29 cellular contexts compared by ENCODE assay signal in the genomic region with DNA sequence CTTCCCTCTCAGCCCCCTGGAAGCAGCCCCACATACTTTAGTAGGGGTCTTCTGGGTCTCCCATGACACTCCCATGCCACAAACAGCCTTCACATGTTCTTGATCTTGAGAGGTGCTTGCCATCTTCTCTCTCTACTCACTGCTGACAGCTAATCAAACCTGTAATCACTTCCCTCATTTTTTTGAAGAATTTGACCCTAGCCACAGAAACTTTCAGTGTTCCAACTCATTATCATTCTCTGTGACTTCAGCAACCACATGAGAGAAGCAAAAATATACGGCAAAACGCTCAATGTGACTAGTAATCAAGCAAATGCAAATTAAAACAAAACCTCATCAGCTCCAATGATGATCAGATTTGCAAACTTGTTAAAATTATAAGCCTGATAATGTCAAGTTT. TPM values are rescaled to one million over a fixed set of nuclear protein-coding genes. Genes with fewer than 3 reads are reported as not detected.
A peak's percentile ranks its signal among the peaks of the same experiment; 100 is the strongest.
DNase-seq lines count a peak whose midpoint lies in the region; ATAC-seq, FAIRE-seq and TF ChIP-seq lines count a peak whose summit lies in the region.
"Had no signal": no experiment of that assay in that cellular context is flagged by ENCODE, and none has a peak within 500 bp of the region (broad histone marks: within the 10 kb centered on the region; RNA-seq: fewer than 3 reads in every experiment).

No MANE protein-coding gene starts in this region.

- peak overlapping the region; percentile 66 for H3K27ac ChIP-seq in ACC112 (ENCODE audit: low read depth, low read length)
- H3K27ac ChIP-seq in left lung, result no peak overlapping the region
- H3K27ac ChIP-seq: Peyer's patch, right atrium auricular region, testis, uterus had no signal

- H3K4me1 ChIP-seq in ACC112 (ENCODE audit: control insufficient read depth, insufficient read depth, low read length, unreplicated experiment), result peaks cover 20% of the 10 kb centered on the region
- H3K4me1 ChIP-seq in left lung, result peaks cover 0 to 2% of the 10 kb centered on the region in 2 donors
- H3K4me1 ChIP-seq: parathyroid adenoma, Peyer's patch, right atrium auricular region, testis, uterus had no signal

- no peaks in the 10 kb centered on the region for H3K36me3 Mint-ChIP-seq in T-helper 2 cell treated with Interferon-gamma antibody and Interleukin-4, amounts not matched to agents 5 μg/mL and 100 μg/mL, for 36 hours (ENCODE audit: low read depth)
- H3K36me3 Mint-ChIP-seq: CD4-positive, CD25-positive, alpha-beta regulatory T cell; IgD-negative memory B cell; T-cell had no signal

- ATAC-seq in HG03378 (IDR thresholded peaks at IDR 0.05; ENCODE audit: unreplicated experiment), result no peak
- ATAC-seq in left lung, result no peak
- ATAC-seq: T-cell had no signal

- H3K4me3 ChIP-seq in ACC112 (ENCODE audit: low read depth, low read length) (no peak overlapping the region), left lung (no peak overlapping the region)
- H3K4me3 ChIP-seq: lung, Peyer's patch, right atrium auricular region, testis, uterus had no signal

- peak; percentile 44 for FAIRE-seq in GM19239 (lab: Jason Lieb, UNC)
- peak; percentile 9 for FAIRE-seq in islet of Langerhans (lab: Jason Lieb, UNC)
- FAIRE-seq: H1, TTC549 had no signal

- H3K9me3 Mint-ChIP-seq in T-helper 2 cell treated with Interferon-gamma antibody and Interleukin-4, amounts not matched to agents 5 μg/mL and 100 μg/mL, for 36 hours, result no peaks in the 10 kb centered on the region
- H3K9me3 Mint-ChIP-seq: CD4-positive, CD25-positive, alpha-beta regulatory T cell; IgD-negative memory B cell; T-cell had no signal

- no peak for TF ChIP-seq CTCF in left lung (IDR thresholded peaks at IDR 0.05)

- no peaks in the 10 kb centered on the region for H3K9me3 ChIP-seq in left lung
- H3K9me3 ChIP-seq: Peyer's patch, right atrium auricular region, testis, uterus had no signal

- peak overlapping the region; percentile 49 for H3K27ac Mint-ChIP-seq in T-helper 2 cell treated with Interferon-gamma antibody and Interleukin-4, amounts not matched to agents 5 μg/mL and 100 μg/mL, for 36 hours
- H3K27ac Mint-ChIP-seq: IgD-negative memory B cell, T-cell had no signal

- no peaks in the 10 kb centered on the region for H3K79me2 ChIP-seq in ACC112 (ENCODE audit: control insufficient read depth, insufficient read depth, low read length, unreplicated experiment)
- H3K79me2 ChIP-seq: parathyroid adenoma had no signal

- H3K4me3 Mint-ChIP-seq in T-helper 2 cell treated with Interferon-gamma antibody and Interleukin-4, amounts not matched to agents 5 μg/mL and 100 μg/mL, for 36 hours, result peak overlapping the region; percentile 37
- H3K4me3 Mint-ChIP-seq: CD4-positive, CD25-positive, alpha-beta regulatory T cell; IgD-negative memory B cell; T-cell had no signal

- H3K36me3 ChIP-seq in ACC112 (ENCODE audit: insufficient read depth, low read length) (no peaks in the 10 kb centered on the region), left lung (no peaks in the 10 kb centered on the region)
- H3K36me3 ChIP-seq: brain microvascular endothelial cell, Peyer's patch, right atrium auricular region, uterus had no signal

- H3K27me3 ChIP-seq in ACC112 (ENCODE audit: insufficient read depth, low read length) (no peaks in the 10 kb centered on the region), left lung (no peaks in the 10 kb centered on the region)
- H3K27me3 ChIP-seq: brain microvascular endothelial cell, Peyer's patch, right atrium auricular region, testis, uterus had no signal

- H3K4me1 Mint-ChIP-seq in T-helper 2 cell treated with Interferon-gamma antibody and Interleukin-4, amounts not matched to agents 5 μg/mL and 100 μg/mL, for 36 hours (ENCODE audit: low read depth), result peaks cover 15% of the 10 kb centered on the region
- H3K4me1 Mint-ChIP-seq: CD4-positive, CD25-positive, alpha-beta regulatory T cell; T-cell had no signal

- DNase-seq in GM19239 (ENCODE audit: insufficient read length, low spot score) (no peak), NCI-H2196 (lab: John Stamatoyannopoulos, UW; ENCODE audit: unreplicated experiment) (no peak), left lung (no peak), GM19240 (ENCODE audit: insufficient read length, low spot score) (no peak)
- DNase-seq in T-helper 2 cell treated with Interferon-gamma antibody and Interleukin-4, amounts not matched to agents 5 μg/mL and 100 μg/mL, for 36 hours (ENCODE audit: low spot score), result no peak
- DNase-seq: activated CD8-positive, alpha-beta memory T cell treated with anti-CD3 and anti-CD28 coated beads for 24 hours; activated T-cell treated with anti-CD3 and anti-CD28 coated beads, Interleukin-2, amount 50 U/mL, for 1 hour; CD4-positive, CD25-positive, alpha-beta regulatory T cell; head of caudate nucleus; kidney glomerular epithelial cell; NCI-H1092 treated with DMSO at 0.1 percent for 48 hours; NCI-H187 treated with DMSO at 0.1 percent for 48 hours; NCI-H2171 treated with DMSO at 0.1 percent for 48 hours; Peyer's patch; SIG-M5; stimulated activated CD4-positive, alpha-beta T cell treated with anti-CD3 and anti-CD28 coated beads, Interleukin-2, amount 100 ng/mL, for 48 hours; T-cell; testis; uterus had no signal

- H3K27me3 Mint-ChIP-seq in T-helper 2 cell treated with Interferon-gamma antibody and Interleukin-4, amounts not matched to agents 5 μg/mL and 100 μg/mL, for 36 hours (ENCODE audit: low read depth), result peaks cover 10% of the 10 kb centered on the region

- peak overlapping the region; percentile 84 for H2AFZ ChIP-seq in ACC112 (ENCODE audit: low read length, unreplicated experiment)
- H2AFZ ChIP-seq: parathyroid adenoma had no signal

- intact Hi-C loops in left lung (cut with DNase I), result no loop called here

RNA-seq across cellular contexts. Expression of gene POU2AF2, which starts 38.3 kb away (rescaled TPM):
- total RNA-seq in left lung, result not detected
- total RNA-seq: CD4-positive, CD25-positive, alpha-beta regulatory T cell; H1; lung; right atrium auricular region; T-cell; uterus had no signal
